28 cellular contexts compared by ENCODE assay signal in the genomic region with DNA sequence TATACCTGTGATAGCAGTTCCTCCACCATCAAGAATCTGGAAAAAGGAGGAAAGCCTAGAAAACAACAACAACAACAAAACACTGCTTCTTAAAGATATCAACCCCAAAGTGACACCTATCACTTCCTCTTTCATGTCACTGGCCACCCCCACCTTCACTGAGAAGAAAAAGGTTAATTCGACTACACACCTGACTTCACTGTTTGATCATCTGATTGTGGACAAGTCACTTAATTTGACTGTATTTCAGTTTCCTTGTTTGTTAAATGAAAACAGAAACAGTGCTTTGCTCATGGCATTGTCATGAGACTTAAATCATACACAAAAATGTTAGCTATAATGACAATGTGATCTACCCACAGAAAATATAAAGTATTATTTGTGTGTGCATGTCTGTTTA.
"Had no signal": no experiment of that assay in that cellular context is flagged by ENCODE, and none has a peak within 500 bp of the region (broad histone marks: within the 10 kb centered on the region; RNA-seq: fewer than 3 reads in every experiment).

No MANE protein-coding gene starts in this region.

- H3K27ac Mint-ChIP-seq: activated CD4-positive, alpha-beta memory T cell treated with anti-CD3 and anti-CD28 coated beads for 36 hours; activated CD4-positive, alpha-beta T cell treated with anti-CD3 and anti-CD28 coated beads, Interleukin-2, amount 10 ng/mL, durations not matched to agents 24 days and 14 days; activated naive CD4-positive, alpha-beta T cell treated with anti-CD3 and anti-CD28 coated beads, Interleukin-2, amount 10 ng/mL, durations not matched to agents 7 days and 5 days; activated naive CD8-positive, alpha-beta T cell treated with anti-CD3 and anti-CD28 coated beads, Interleukin-2, amount 10 ng/mL, durations not matched to agents 7 days and 5 days; activated T-helper 1 cell treated with anti-CD3 and anti-CD28 coated beads, Interleukin-12 subunit alpha, Interleukin-12 subunit beta, Interleukin-2, Interleukin-4 antibody, amounts not matched to agents 30 ng/mL and 10 ng/mL and 1 ng/mL, durations not matched to agents 14 hours and 24 hours and 36 hours; brain; endodermal cell; naive thymus-derived CD8-positive, alpha-beta T cell; neural progenitor cell; T-helper 1 cell treated with Interleukin-12 subunit alpha and Interleukin-12 subunit beta and Interleukin-4 antibody, amounts not matched to agents 30 μg/mL and 1 μg/mL, for 36 hours had no signal

- H3K4me1 ChIP-seq: ascending aorta, left ventricle myocardium inferior, neural progenitor cell, spleen, suprapubic skin, upper lobe of right lung had no signal

- ATAC-seq: naive thymus-derived CD8-positive, alpha-beta T cell; right cardiac atrium; upper lobe of right lung had no signal

- DNase-seq: activated CD4-positive, alpha-beta memory T cell treated with anti-CD3 and anti-CD28 coated beads for 36 hours; activated CD4-positive, alpha-beta T cell treated with anti-CD3 and anti-CD28 coated beads, Interleukin-2, amount 10 ng/mL, durations not matched to agents 24 days and 14 days; activated CD4-positive, CD25-positive, alpha-beta regulatory T cell treated with anti-CD3 and anti-CD28 coated beads, Interleukin-2, amount 50 U/mL, for 72 hours; activated CD8-positive, alpha-beta memory T cell treated with anti-CD3 and anti-CD28 coated beads, Interleukin-2, amount 50 U/mL, for 4 hours; activated effector memory CD4-positive, alpha-beta T cell treated with anti-CD3 and anti-CD28 coated beads, Interleukin-2, amount 50 U/mL, for 16 hours; activated naive CD4-positive, alpha-beta T cell treated with anti-CD3 and anti-CD28 coated beads, Interleukin-2, amount 10 ng/mL, durations not matched to agents 7 days and 5 days; activated naive CD8-positive, alpha-beta T cell treated with anti-CD3 and anti-CD28 coated beads, Interleukin-2, amount 10 ng/mL, durations not matched to agents 7 days and 5 days; activated T-cell treated with anti-CD3 and anti-CD28 coated beads, Interleukin-2, amount 50 U/mL, for 1 hour; endodermal cell; esophagus squamous epithelium; foreskin melanocyte; left ventricle myocardium inferior; midbrain; naive thymus-derived CD8-positive, alpha-beta T cell; occipital lobe; right cardiac atrium; spleen; stimulated activated naive CD4-positive, alpha-beta T cell; T-helper 9 cell; tibial artery; upper lobe of right lung had no signal

- H3K27me3 ChIP-seq: ascending aorta, esophagus squamous epithelium, neural progenitor cell, suprapubic skin, tibial artery, upper lobe of right lung had no signal

- H3K4me3 ChIP-seq: ascending aorta, esophagus squamous epithelium, left ventricle myocardium inferior, lung, neural progenitor cell, spleen, suprapubic skin, tibial artery, upper lobe of right lung had no signal

- H3K9ac ChIP-seq: neural progenitor cell had no signal

- H3K36me3 Mint-ChIP-seq: activated CD4-positive, alpha-beta memory T cell treated with anti-CD3 and anti-CD28 coated beads for 36 hours; activated naive CD4-positive, alpha-beta T cell treated with anti-CD3 and anti-CD28 coated beads, Interleukin-2, amount 10 ng/mL, durations not matched to agents 7 days and 5 days; activated naive CD8-positive, alpha-beta T cell treated with anti-CD3 and anti-CD28 coated beads, Interleukin-2, amount 10 ng/mL, durations not matched to agents 7 days and 5 days; brain; naive thymus-derived CD8-positive, alpha-beta T cell; neural progenitor cell had no signal

- H3K36me3 ChIP-seq: ascending aorta, esophagus squamous epithelium, left ventricle myocardium inferior, neural progenitor cell, spleen, suprapubic skin, tibial artery, upper lobe of right lung had no signal

- H3K27me3 Mint-ChIP-seq: activated CD4-positive, alpha-beta T cell treated with anti-CD3 and anti-CD28 coated beads, Interleukin-2, amount 10 ng/mL, durations not matched to agents 24 days and 14 days had no signal

- H3K4me1 Mint-ChIP-seq: activated CD4-positive, alpha-beta T cell treated with anti-CD3 and anti-CD28 coated beads, Interleukin-2, amount 10 ng/mL, durations not matched to agents 24 days and 14 days; activated naive CD4-positive, alpha-beta T cell treated with anti-CD3 and anti-CD28 coated beads, Interleukin-2, amount 10 ng/mL, durations not matched to agents 7 days and 5 days; activated naive CD8-positive, alpha-beta T cell treated with anti-CD3 and anti-CD28 coated beads, Interleukin-2, amount 10 ng/mL, durations not matched to agents 7 days and 5 days; endodermal cell; neural progenitor cell had no signal

- H3K27ac ChIP-seq: ascending aorta, esophagus squamous epithelium, left ventricle myocardium inferior, neural progenitor cell, spleen, suprapubic skin, tibial artery, upper lobe of right lung had no signal

- H3K9me3 ChIP-seq: ascending aorta, esophagus squamous epithelium, left ventricle myocardium inferior, suprapubic skin, tibial artery, upper lobe of right lung had no signal

- H3K4me2 ChIP-seq: neural progenitor cell had no signal

- H2AFZ ChIP-seq: neural progenitor cell had no signal

- H3K4me3 Mint-ChIP-seq: activated CD4-positive, alpha-beta memory T cell treated with anti-CD3 and anti-CD28 coated beads for 36 hours; activated CD4-positive, alpha-beta T cell treated with anti-CD3 and anti-CD28 coated beads, Interleukin-2, amount 10 ng/mL, durations not matched to agents 24 days and 14 days; activated naive CD4-positive, alpha-beta T cell treated with anti-CD3 and anti-CD28 coated beads, Interleukin-2, amount 10 ng/mL, durations not matched to agents 7 days and 5 days; activated naive CD8-positive, alpha-beta T cell treated with anti-CD3 and anti-CD28 coated beads, Interleukin-2, amount 10 ng/mL, durations not matched to agents 7 days and 5 days; activated T-helper 1 cell treated with anti-CD3 and anti-CD28 coated beads, Interleukin-12 subunit alpha, Interleukin-12 subunit beta, Interleukin-2, Interleukin-4 antibody, amounts not matched to agents 30 ng/mL and 10 ng/mL and 1 ng/mL, durations not matched to agents 14 hours and 24 hours and 36 hours; brain; endodermal cell; naive thymus-derived CD8-positive, alpha-beta T cell; neural progenitor cell; T-helper 1 cell treated with Interleukin-12 subunit alpha and Interleukin-12 subunit beta and Interleukin-4 antibody, amounts not matched to agents 30 μg/mL and 1 μg/mL, for 36 hours had no signal

- H3K9me3 Mint-ChIP-seq: activated CD4-positive, alpha-beta memory T cell treated with anti-CD3 and anti-CD28 coated beads for 36 hours; activated CD4-positive, alpha-beta T cell treated with anti-CD3 and anti-CD28 coated beads, Interleukin-2, amount 10 ng/mL, durations not matched to agents 24 days and 14 days; activated naive CD4-positive, alpha-beta T cell treated with anti-CD3 and anti-CD28 coated beads, Interleukin-2, amount 10 ng/mL, durations not matched to agents 7 days and 5 days; activated naive CD8-positive, alpha-beta T cell treated with anti-CD3 and anti-CD28 coated beads, Interleukin-2, amount 10 ng/mL, durations not matched to agents 7 days and 5 days; activated T-helper 1 cell treated with anti-CD3 and anti-CD28 coated beads, Interleukin-12 subunit alpha, Interleukin-12 subunit beta, Interleukin-2, Interleukin-4 antibody, amounts not matched to agents 30 ng/mL and 10 ng/mL and 1 ng/mL, durations not matched to agents 14 hours and 24 hours and 36 hours; T-helper 1 cell treated with Interleukin-12 subunit alpha and Interleukin-12 subunit beta and Interleukin-4 antibody, amounts not matched to agents 30 μg/mL and 1 μg/mL, for 36 hours had no signal
